In the genomic region with DNA sequence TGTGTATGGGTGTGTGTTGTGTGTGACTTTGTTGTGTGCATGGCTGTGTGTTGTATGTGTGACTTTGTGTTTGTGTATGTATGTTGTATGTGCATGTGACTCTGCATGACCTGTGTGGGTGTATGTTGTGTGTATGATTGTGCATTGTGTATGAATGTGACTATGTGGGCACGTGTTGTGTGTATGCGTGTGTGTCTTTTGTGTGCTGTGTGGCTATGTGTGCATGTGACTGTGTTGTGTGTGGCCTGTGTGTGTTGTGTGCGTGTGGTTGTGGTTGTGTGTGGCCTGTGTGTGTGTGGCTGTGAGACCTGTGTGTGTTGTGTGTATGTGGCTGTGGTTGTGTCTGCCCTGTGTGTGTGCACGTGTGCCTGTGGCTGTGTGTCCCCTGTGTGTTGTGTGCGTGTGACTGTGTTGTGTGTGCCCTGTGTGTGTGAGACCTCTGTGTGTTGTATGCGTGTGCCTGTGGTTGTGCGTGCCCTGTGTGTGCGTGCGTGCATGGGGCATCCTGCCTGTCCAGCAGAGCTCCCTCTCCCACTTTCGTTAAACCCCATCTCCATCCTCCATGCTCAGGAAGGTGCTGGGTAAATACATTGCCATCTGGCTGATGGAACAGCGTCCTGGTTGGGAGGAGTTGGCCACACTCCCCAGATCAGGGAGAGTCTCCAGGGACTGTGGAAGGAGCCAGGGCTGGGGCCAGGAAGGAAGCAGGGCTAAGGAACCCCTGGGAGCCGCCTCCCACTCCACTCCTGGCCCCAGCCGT, we compare ENCODE assay signal across 9 cellular contexts.
DNase-seq lines count a peak whose midpoint lies in the region; ATAC-seq and TF ChIP-seq lines count a peak whose summit lies in the region.
"Had no signal": no experiment of that assay in that cellular context is flagged by ENCODE, and none has a peak within 500 bp of the region (broad histone marks: within the 10 kb centered on the region; RNA-seq: fewer than 3 reads in every experiment).

No MANE protein-coding gene starts in this region.

- peaks cover 31% of the 10 kb centered on the region for H3K27me3 Mint-ChIP-seq in stimulated activated memory B cell treated with anti-CD40 and anti-IgM and Interleukin-4, amounts not matched to agents 10 μg/mL and 1 μg/mL and 100 μg/mL, for 72 hours

- H3K36me3 Mint-ChIP-seq in stimulated activated memory B cell treated with anti-CD40 and anti-IgM and Interleukin-4, amounts not matched to agents 10 μg/mL and 1 μg/mL and 100 μg/mL, for 72 hours: no peaks in the 10 kb centered on the region

- no peaks in the 10 kb centered on the region for H3K4me1 Mint-ChIP-seq in stimulated activated memory B cell treated with anti-CD40 and anti-IgM and Interleukin-4, amounts not matched to agents 10 μg/mL and 1 μg/mL and 100 μg/mL, for 72 hours

- TF ChIP-seq CTCF in fibroblast of the aortic adventitia (IDR thresholded peaks at IDR 0.05; ENCODE audit: insufficient read depth, low read length): no peak

- no peak overlapping the region for H3K4me3 Mint-ChIP-seq in stimulated activated memory B cell treated with anti-CD40 and anti-IgM and Interleukin-4, amounts not matched to agents 10 μg/mL and 1 μg/mL and 100 μg/mL, for 72 hours

- peaks cover 0 to 5% (median 4%) of the 10 kb centered on the region in 5 donors for H3K36me3 ChIP-seq in subcutaneous abdominal adipose tissue (ENCODE audit: control insufficient read depth in 5 of 5, insufficient read depth in 5 of 5, low read length in 5 of 5)

- H3K9me3 Mint-ChIP-seq in stimulated activated memory B cell treated with anti-CD40 and anti-IgM and Interleukin-4, amounts not matched to agents 10 μg/mL and 1 μg/mL and 100 μg/mL, for 72 hours: peaks cover 8% of the 10 kb centered on the region

- DNase-seq in GM04503 (ENCODE audit: low read depth): peak; percentile 11
- peak; percentile 95 for DNase-seq in NCI-H82 (lab: John Stamatoyannopoulos, UW)
- DNase-seq in fibroblast of the aortic adventitia (ENCODE audit: low read depth): peak; percentile 64
- no peak for DNase-seq in NCI-H128 (lab: John Stamatoyannopoulos, UW; ENCODE audit: unreplicated experiment)
- no peak for DNase-seq in GDM1 (lab: John Stamatoyannopoulos, UW)
- DNase-seq: activated naive CD4-positive, alpha-beta T cell treated with anti-CD3 and anti-CD28 coated beads, Interleukin-2, amount 50 U/mL, for 16 hours had no signal

- H3K27ac ChIP-seq in subcutaneous abdominal adipose tissue (ENCODE audit: low read depth, low read length): no peak overlapping the region

- H3K4me3 ChIP-seq in fibroblast of the aortic adventitia (ENCODE audit: low read depth, low read length): no peak overlapping the region
- peak overlapping the region in 3 of 5 donors; percentile 1 to 10 (median 5) for H3K4me3 ChIP-seq in subcutaneous abdominal adipose tissue (ENCODE audit: low read depth in 1 of 5, low read length in 5 of 5)

- no peaks in the 10 kb centered on the region for H3K27me3 ChIP-seq in subcutaneous abdominal adipose tissue (ENCODE audit: control insufficient read depth in 5 of 5, insufficient read depth in 4 of 5, low read length in 5 of 5)

- H3K4me1 ChIP-seq in subcutaneous abdominal adipose tissue (ENCODE audit: control insufficient read depth in 5 of 5, insufficient read depth in 5 of 5, low read length in 5 of 5): peaks cover 14 to 58% (median 45%) of the 10 kb centered on the region in 5 donors

- no peaks in the 10 kb centered on the region for H3K9me3 ChIP-seq in subcutaneous abdominal adipose tissue (ENCODE audit: control insufficient read depth in 5 of 5, low read length in 5 of 5)

- H3K9ac ChIP-seq in subcutaneous abdominal adipose tissue (ENCODE audit: low read length in 5 of 5): peak overlapping the region in 2 of 5 donors; percentile 23 to 48

- no peak for ATAC-seq in stimulated activated memory B cell treated with anti-CD40 and anti-IgM and Interleukin-4, amounts not matched to agents 10 μg/mL and 1 μg/mL and 100 μg/mL, for 72 hours
- ATAC-seq in GM18907 (IDR thresholded peaks at IDR 0.05; ENCODE audit: unreplicated experiment): no peak

- H3K27ac Mint-ChIP-seq in stimulated activated memory B cell treated with anti-CD40 and anti-IgM and Interleukin-4, amounts not matched to agents 10 μg/mL and 1 μg/mL and 100 μg/mL, for 72 hours: no peak overlapping the region

Comparison
In these comparisons a context has a peak if more than half of its experiments do, and no peak if none do; other contexts are left out.
1. DNase-seq: peak in GM04503 (single experiment), NCI-H82 (single experiment) and fibroblast of the aortic adventitia (single experiment); none in NCI-H128 (single experiment) and GDM1 (single experiment).